Comparison of ENCODE assay signal across 18 cellular contexts in the genomic region with DNA sequence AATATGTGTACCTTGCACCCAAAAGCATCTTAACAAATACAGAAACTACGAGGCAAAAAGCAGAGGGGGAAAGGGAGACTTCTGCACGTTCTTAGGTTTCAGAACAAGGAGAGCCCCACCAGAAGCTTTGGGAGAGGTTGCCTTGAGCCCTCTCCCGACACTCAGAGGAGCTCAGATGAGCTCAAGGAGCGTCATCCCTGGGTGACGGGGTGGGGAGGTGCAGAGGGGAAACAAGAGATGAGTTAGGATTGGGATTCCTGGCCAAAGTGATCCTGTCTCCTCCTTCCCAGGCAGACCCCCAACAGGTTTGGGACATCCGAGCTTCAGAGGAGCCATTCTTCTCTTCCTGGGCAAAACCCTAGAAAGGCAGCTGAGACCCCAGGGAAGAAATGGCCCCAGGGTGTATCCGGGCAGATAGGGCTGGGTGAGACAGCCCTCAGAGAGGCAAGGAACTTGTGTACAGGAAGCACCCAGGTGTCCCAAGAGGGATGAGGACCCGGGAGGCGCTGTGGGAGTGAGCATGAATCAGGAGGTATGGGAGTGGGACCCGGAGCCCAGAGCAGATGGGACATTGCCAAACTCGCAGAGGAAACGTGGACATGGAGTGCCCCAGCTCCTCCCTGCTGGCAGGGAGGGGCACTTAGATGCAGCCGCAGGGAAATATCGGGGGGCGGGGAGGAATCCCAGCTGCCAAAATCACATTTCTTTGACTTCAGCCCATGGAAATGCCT. TPM values are rescaled to one million over a fixed set of nuclear protein-coding genes. Genes with fewer than 3 reads are reported as not detected.
DNase-seq lines count a peak whose midpoint lies in the region; ATAC-seq and TF ChIP-seq lines count a peak whose summit lies in the region.
"Had no signal": no experiment of that assay in that cellular context is flagged by ENCODE, and none has a peak within 500 bp of the region (broad histone marks: within the 10 kb centered on the region; RNA-seq: fewer than 3 reads in every experiment).

No MANE protein-coding gene starts in this region.

- no peak overlapping the region for H3K4ac ChIP-seq in trophoblast cell (ENCODE audit: low read depth, low read length)

- H3K18ac ChIP-seq in trophoblast cell (ENCODE audit: low read length) = no peak overlapping the region

- H3K4me3 ChIP-seq in BLaER1 (no peak overlapping the region), GM23248 (no peak overlapping the region), trophoblast cell (ENCODE audit: low read depth, low read length) (no peak overlapping the region)
- H3K4me3 ChIP-seq: colonic mucosa, hepatocyte had no signal

- ATAC-seq in foreskin keratinocyte = peak; percentile 25
- ATAC-seq: left colon had no signal

- no peak overlapping the region for H3K14ac ChIP-seq in trophoblast cell (ENCODE audit: low read length)

- no peak overlapping the region for H3K9ac ChIP-seq in BLaER1
- no peak overlapping the region for H3K9ac ChIP-seq in GM23248
- H3K9ac ChIP-seq in trophoblast cell (ENCODE audit: low read length) = no peak overlapping the region

- peak overlapping the region; percentile 80; the same call in 1 of the 2 replicates for H2AFZ ChIP-seq in GM23248
- no peak overlapping the region for H2AFZ ChIP-seq in trophoblast cell (ENCODE audit: insufficient read depth, low read length, poor library complexity)
- H2AFZ ChIP-seq: hepatocyte had no signal

- no peak overlapping the region for H2BK12ac ChIP-seq in trophoblast cell (ENCODE audit: low read length)

- no peaks in the 10 kb centered on the region for H3K9me2 ChIP-seq in GM23248 (ENCODE audit: insufficient read depth)

- in situ Hi-C loops in GM23248 (cut with MboI) = no loop called here
- in situ Hi-C loops in GM13976 (cut with MboI; ENCODE audit: low sequenced_read_pairs, unreplicated experiment) = no loop called here

- H3K36me3 ChIP-seq in BLaER1 (no peaks in the 10 kb centered on the region), GM23248 (ENCODE audit: low read depth) (no peaks in the 10 kb centered on the region), trophoblast cell (ENCODE audit: control insufficient read depth in 1 of 2, insufficient read depth in 2 of 2, low read length in 2 of 2) (peaks cover 7 to 8% of the 10 kb centered on the region in 2 experiments)
- H3K36me3 ChIP-seq: colonic mucosa had no signal

- no peaks in the 10 kb centered on the region for H3K79me2 ChIP-seq in GM23248 (ENCODE audit: insufficient read depth)
- no peaks in the 10 kb centered on the region for H3K79me2 ChIP-seq in trophoblast cell (ENCODE audit: control insufficient read depth, insufficient read depth, low read length, poor library complexity)
- H3K79me2 ChIP-seq: hepatocyte had no signal

- H4K91ac ChIP-seq in trophoblast cell (ENCODE audit: low read depth, low read length) = no peak overlapping the region

- H2BK120ac ChIP-seq in trophoblast cell (ENCODE audit: insufficient read depth, low read length, poor library complexity) = no peak overlapping the region

- H4K20me1 ChIP-seq in BLaER1 (no peaks in the 10 kb centered on the region), GM23248 (ENCODE audit: insufficient read depth) (no peaks in the 10 kb centered on the region)

- peaks cover 7% of the 10 kb centered on the region; the same call in 1 of the 2 replicates for H3F3A ChIP-seq in GM23248 (ENCODE audit: insufficient read depth)

- TF ChIP-seq CTCF in foreskin keratinocyte (conservative IDR thresholded peaks at IDR 0.05) (no peak), GM13976 (IDR thresholded peaks at IDR 0.05; ENCODE audit: borderline replicate concordance, control extremely low read depth, extremely low read depth, insufficient read depth, missing control alignments) (no peak)

- H3K79me1 ChIP-seq in trophoblast cell (ENCODE audit: low read length) = peaks cover 19% of the 10 kb centered on the region

- H3K9me3 ChIP-seq in BLaER1 (no peaks in the 10 kb centered on the region), GM23248 (ENCODE audit: low read depth) (no peaks in the 10 kb centered on the region), trophoblast cell (ENCODE audit: insufficient read depth, low read depth, low read length) (no peaks in the 10 kb centered on the region)
- H3K9me3 ChIP-seq: colonic mucosa had no signal

- WGBS in GM23248 (ENCODE audit: low coverage in 1 of 2, low lambda C conversion rate in 2 of 2, missing lambda C conversion rate in 2 of 2), 2 experiments = 43 to 45% methylated on average over 15 of the region's 15 CpGs
- no CpG with 5 or more reads among the region's 15 CpGs for WGBS in trophoblast cell (ENCODE audit: extremely low coverage, insufficient coverage, insufficient read length)

- H3K23ac ChIP-seq in trophoblast cell (ENCODE audit: low read length) = no peak overlapping the region

- H2BK5ac ChIP-seq in trophoblast cell (ENCODE audit: low read depth, low read length, poor library complexity) = no peak overlapping the region

- H4K12ac ChIP-seq in trophoblast cell (ENCODE audit: low read depth, low read length) = no peak overlapping the region

- H4K8ac ChIP-seq in trophoblast cell (ENCODE audit: low read depth, low read length) = no peak overlapping the region

- H3K4me2 ChIP-seq in BLaER1 (peak overlapping the region; percentile 63; the same call in 1 of the 2 replicates), GM23248 (ENCODE audit: unreplicated experiment) (no peak overlapping the region), trophoblast cell (ENCODE audit: low read length) (no peak overlapping the region)

- H3K4me1 ChIP-seq in BLaER1 = peaks cover 42% of the 10 kb centered on the region
- H3K4me1 ChIP-seq in GM23248 (ENCODE audit: insufficient read depth) = peaks cover 16% of the 10 kb centered on the region
- H3K4me1 ChIP-seq in foreskin keratinocyte = no peaks in the 10 kb centered on the region
- H3K4me1 ChIP-seq in trophoblast cell (ENCODE audit: control insufficient read depth in 1 of 2, insufficient read depth in 2 of 2, low read length in 2 of 2) = peaks cover 26 to 29% of the 10 kb centered on the region in 2 experiments

- H3K27me3 ChIP-seq in BLaER1 = no peaks in the 10 kb centered on the region
- no peaks in the 10 kb centered on the region; the same call in 1 of the 2 replicates for H3K27me3 ChIP-seq in GM23248 (replicated peaks; ENCODE audit: insufficient read depth)
- H3K27me3 ChIP-seq in foreskin keratinocyte = no peaks in the 10 kb centered on the region
- no peaks in the 10 kb centered on the region for H3K27me3 ChIP-seq in trophoblast cell (ENCODE audit: insufficient read depth, low read length)
- H3K27me3 ChIP-seq: colonic mucosa, hepatocyte had no signal

- DNase-seq in GM23248 (peak; percentile 20), foreskin keratinocyte (no peak), trophoblast cell (peak; percentile 85 to 91), hypothalamus (lab: John Stamatoyannopoulos, UW) (no peak), COLO829 (ENCODE audit: low spot score) (no peak), GM13976 (ENCODE audit: low spot score) (no peak)
- DNase-seq: activated T-cell treated with anti-CD3 and anti-CD28 coated beads, Interleukin-2, amount 50 U/mL, for 4 hours; colonic mucosa; DMS53; NCI-H1930; NCI-H524 treated with DMSO at 0.1 percent for 48 hours; retina; stimulated activated CD4-positive, alpha-beta T cell treated with anti-CD3 and anti-CD28 coated beads, Interleukin-2, amount 100 ng/mL, for 48 hours; T-helper 1 cell had no signal

- peak overlapping the region; percentile 3 for H2AK5ac ChIP-seq in trophoblast cell (ENCODE audit: low read length)

- H3K27ac ChIP-seq in BLaER1 = no peak overlapping the region
- H3K27ac ChIP-seq in GM23248 = no peak overlapping the region
- no peak overlapping the region for H3K27ac ChIP-seq in foreskin keratinocyte
- no peak overlapping the region for H3K27ac ChIP-seq in trophoblast cell (ENCODE audit: low read depth, low read length)
- H3K27ac ChIP-seq: colonic mucosa had no signal

RNA-seq across cellular contexts. Expression of a gene that starts 12.5 kb away (rescaled TPM):
- total RNA-seq in GM23248 (2014; rRNA removed; shearing (Covaris generic)) = 3.4 and 4.0 TPM in 2 replicates
- polyA plus RNA-seq in GM23248 (2016; fragmentation: Nextera tagmentation; extraction: Ambion mirVana) = 8.9 and 9.8 TPM in 2 replicates
- 11.3 and 12.6 TPM in 2 replicates for total RNA-seq in foreskin keratinocyte
- polyA plus RNA-seq in foreskin keratinocyte = 14.9 and 17.3 TPM in 2 replicates
- polyA plus RNA-seq in trophoblast cell (2013) = 64.9 and 67.2 TPM in 2 replicates

RNA-seq across cellular contexts. Expression of a gene that starts 25.9 kb away (rescaled TPM):
- total RNA-seq in GM23248 (2014; rRNA removed; shearing (Covaris generic)) = not detected in 2 replicates
- 0.15 and 0.19 TPM in 2 replicates for polyA plus RNA-seq in GM23248 (2016; fragmentation: Nextera tagmentation; extraction: Ambion mirVana)
- total RNA-seq in foreskin keratinocyte = 0.04 and 0.10 TPM in 2 replicates
- 0.06 and 0.10 TPM in 2 replicates for polyA plus RNA-seq in foreskin keratinocyte
- 6.6 and 6.7 TPM in 2 replicates for polyA plus RNA-seq in trophoblast cell (2013)
- total RNA-seq: HT-29 had no signal

RNA-seq across cellular contexts. Expression of a gene that starts 36.7 kb away (rescaled TPM):
- total RNA-seq in GM23248 (2014; rRNA removed; shearing (Covaris generic)) = not detected in 2 replicates
- not detected in 2 replicates for polyA plus RNA-seq in GM23248 (2016; fragmentation: Nextera tagmentation; extraction: Ambion mirVana)
- not detected in 2 replicates for total RNA-seq in foreskin keratinocyte
- polyA plus RNA-seq in foreskin keratinocyte = not detected in 2 replicates
- not detected in 2 replicates for polyA plus RNA-seq in trophoblast cell (2013)
- total RNA-seq: HT-29 had no signal

Comparison
In these comparisons a context has a peak if more than half of its experiments do, and no peak if none do; other contexts are left out.
1. DNase-seq: peak in GM23248 (single experiment) and trophoblast cell (2 of 2); none in foreskin keratinocyte (0 of 2), hypothalamus (0 of 51), COLO829 (single experiment) and GM13976 (single experiment).